In genomic region chr16:75204410-75204758, GRCh38 we compare ENCODE assay signal across 23 cellular contexts. TPM values are rescaled to one million over a fixed set of nuclear protein-coding genes. Genes with fewer than 3 reads are reported as not detected.
DNase-seq lines count a peak whose midpoint lies in the region; ATAC-seq and TF ChIP-seq lines count a peak whose summit lies in the region.
"Had no signal": no experiment of that assay in that cellular context is flagged by ENCODE, and none has a peak within 500 bp of the region (broad histone marks: within the 10 kb centered on the region; RNA-seq: fewer than 3 reads in every experiment).

No MANE protein-coding gene starts in this region.

- peaks cover 0 to 9% of the 10 kb centered on the region in 2 donors for H3K27me3 ChIP-seq in left lung

- no peaks in the 10 kb centered on the region for H3K4me1 ChIP-seq in left lung

- H3K27me3 Mint-ChIP-seq in stimulated activated naive CD8-positive, alpha-beta T cell treated with anti-CD3 and anti-CD28 coated beads, Interleukin-15, amount 100 ng/mL, for 72 hours = peaks cover 24% of the 10 kb centered on the region
- H3K27me3 Mint-ChIP-seq in type B pancreatic cell = no peaks in the 10 kb centered on the region
- H3K27me3 Mint-ChIP-seq in activated T-cell treated with anti-CD3 and anti-CD28 coated beads, Interleukin-2, amount 50 U/mL, for 4 hours (ENCODE audit: low read depth) = no peaks in the 10 kb centered on the region

- TF ChIP-seq CTCF in left lung (IDR thresholded peaks at IDR 0.05) = no peak
- no peak for TF ChIP-seq CTCF in type B pancreatic cell (conservative IDR thresholded peaks at IDR 0.05)

- H3K36me3 ChIP-seq in left lung = no peaks in the 10 kb centered on the region

- intact Hi-C loops in left lung (cut with DNase I) = no loop called here

- H3K36me3 Mint-ChIP-seq in type B pancreatic cell = no peaks in the 10 kb centered on the region
- no peaks in the 10 kb centered on the region for H3K36me3 Mint-ChIP-seq in activated T-cell treated with anti-CD3 and anti-CD28 coated beads, Interleukin-2, amount 50 U/mL, for 4 hours (ENCODE audit: insufficient read depth)
- H3K36me3 Mint-ChIP-seq: CD8-positive, alpha-beta T cell had no signal

- H3K27ac Mint-ChIP-seq in stimulated activated naive CD8-positive, alpha-beta T cell treated with anti-CD3 and anti-CD28 coated beads, Interleukin-15, amount 100 ng/mL, for 72 hours = no peak overlapping the region
- no peak overlapping the region for H3K27ac Mint-ChIP-seq in type B pancreatic cell
- H3K27ac Mint-ChIP-seq: CD8-positive, alpha-beta T cell had no signal

- no peak overlapping the region for H3K4me3 Mint-ChIP-seq in stimulated activated naive CD8-positive, alpha-beta T cell treated with anti-CD3 and anti-CD28 coated beads, Interleukin-15, amount 100 ng/mL, for 72 hours
- H3K4me3 Mint-ChIP-seq in type B pancreatic cell = no peak overlapping the region
- H3K4me3 Mint-ChIP-seq in activated T-cell treated with anti-CD3 and anti-CD28 coated beads, Interleukin-2, amount 50 U/mL, for 4 hours = no peak overlapping the region
- H3K4me3 Mint-ChIP-seq: CD8-positive, alpha-beta T cell had no signal

- DNase-seq in activated effector memory CD4-positive, alpha-beta T cell treated with anti-CD3 and anti-CD28 coated beads, Interleukin-2, amount 50 U/mL, for 16 hours = peak; percentile 55
- DNase-seq in activated effector memory CD4-positive, alpha-beta T cell treated with Interleukin-2 at 50 U/mL for 16 hours = no peak
- DNase-seq in stimulated activated naive CD8-positive, alpha-beta T cell treated with anti-CD3 and anti-CD28 coated beads, Interleukin-15, amount 100 ng/mL, for 72 hours = no peak
- no peak for DNase-seq in stimulated activated naive CD8-positive, alpha-beta T cell treated with anti-CD3 and anti-CD28 coated beads, Interleukin-15, Interleukin-2, amounts not matched to agents 100 U/mL and 50 U/mL, for 24 hours
- DNase-seq in left lung (peak; percentile 23 to 25), type B pancreatic cell (ENCODE audit: extremely low spot score, unreplicated experiment) (no peak)
- no peak for DNase-seq in activated T-cell treated with anti-CD3 and anti-CD28 coated beads, Interleukin-2, amount 50 U/mL, for 4 hours
- DNase-seq: C1 segment of cervical spinal cord; CD8-positive, alpha-beta T cell; DMS153; NCI-H1092; NCI-H1436; NCI-H187 treated with DMSO at 0.1 percent for 48 hours; NCI-H2107; NCI-H446 treated with DMSO at 0.1 percent for 48 hours; NCI-H526 treated with DMSO at 0.1 percent for 48 hours; SHP77 treated with DMSO at 0.1 percent for 48 hours had no signal

- no peak overlapping the region for H3K4me3 ChIP-seq in left lung
- H3K4me3 ChIP-seq: K562, SK-N-MC had no signal

- H3K9me3 Mint-ChIP-seq in stimulated activated naive CD8-positive, alpha-beta T cell treated with anti-CD3 and anti-CD28 coated beads, Interleukin-15, amount 100 ng/mL, for 72 hours = no peaks in the 10 kb centered on the region
- no peaks in the 10 kb centered on the region for H3K9me3 Mint-ChIP-seq in type B pancreatic cell
- H3K9me3 Mint-ChIP-seq in activated T-cell treated with anti-CD3 and anti-CD28 coated beads, Interleukin-2, amount 50 U/mL, for 4 hours = no peaks in the 10 kb centered on the region
- H3K9me3 Mint-ChIP-seq: CD8-positive, alpha-beta T cell had no signal

- no peak overlapping the region for H3K27ac ChIP-seq in left lung
- H3K27ac ChIP-seq: 22Rv1, SK-N-MC had no signal

- ATAC-seq in stimulated activated naive CD8-positive, alpha-beta T cell treated with anti-CD3 and anti-CD28 coated beads, Interleukin-15, amount 100 ng/mL, for 72 hours = peak; percentile 33
- ATAC-seq in stimulated activated naive CD8-positive, alpha-beta T cell treated with anti-CD3 and anti-CD28 coated beads, Interleukin-15, Interleukin-2, amounts not matched to agents 100 U/mL and 50 U/mL, for 24 hours = no peak
- ATAC-seq in left lung = no peak
- no peak for ATAC-seq in HG03457 (IDR thresholded peaks at IDR 0.05; ENCODE audit: unreplicated experiment)
- ATAC-seq in activated T-cell treated with anti-CD3 and anti-CD28 coated beads, Interleukin-2, amount 50 U/mL, for 4 hours = no peak
- ATAC-seq: CD8-positive, alpha-beta T cell had no signal

- H3K9me3 ChIP-seq in left lung = no peaks in the 10 kb centered on the region

- H3K4me1 Mint-ChIP-seq in stimulated activated naive CD8-positive, alpha-beta T cell treated with anti-CD3 and anti-CD28 coated beads, Interleukin-15, amount 100 ng/mL, for 72 hours = peaks cover 17% of the 10 kb centered on the region
- peaks cover 4% of the 10 kb centered on the region for H3K4me1 Mint-ChIP-seq in type B pancreatic cell (ENCODE audit: unreplicated experiment)
- peaks cover 13% of the 10 kb centered on the region for H3K4me1 Mint-ChIP-seq in activated T-cell treated with anti-CD3 and anti-CD28 coated beads, Interleukin-2, amount 50 U/mL, for 4 hours (ENCODE audit: low read depth)

RNA-seq across cellular contexts. Expression of gene CTRB2, which starts 2.6 kb away (rescaled TPM):
- total RNA-seq in left lung (not detected), type B pancreatic cell (ENCODE audit: low replicate concordance) (not detected in 2 replicates)
- 10 to 100 TPM in 1 of 3 donors, 1 to 10 TPM in 2; 5.5 to 10.3 (median 6.7) TPM for total RNA-seq in activated T-cell treated with anti-CD3 and anti-CD28 coated beads, Interleukin-2, amount 50 U/mL, for 4 hours
- total RNA-seq: CD8-positive, alpha-beta T cell; G401; H1 had no signal

RNA-seq across cellular contexts. Expression of gene CTRB1, which starts 14.4 kb away (rescaled TPM):
- not detected for total RNA-seq in left lung
- total RNA-seq in type B pancreatic cell (ENCODE audit: low replicate concordance) = not detected in 2 replicates
- 1 to 10 TPM; 2.2 to 5.5 (median 3.4) TPM for total RNA-seq in activated T-cell treated with anti-CD3 and anti-CD28 coated beads, Interleukin-2, amount 50 U/mL, for 4 hours
- total RNA-seq: CD8-positive, alpha-beta T cell; G401; H1 had no signal

RNA-seq across cellular contexts. Expression of gene BCAR1, which starts 47.0 kb away (rescaled TPM):
- total RNA-seq in left lung (10 to 100 TPM; 67.6 to 73.6 TPM), type B pancreatic cell (ENCODE audit: low replicate concordance) (67.2 and 73.0 TPM in 2 replicates)
- total RNA-seq in activated T-cell treated with anti-CD3 and anti-CD28 coated beads, Interleukin-2, amount 50 U/mL, for 4 hours = 1 to 10 TPM; 1.5 to 4.3 (median 2.9) TPM
- total RNA-seq: CD8-positive, alpha-beta T cell had no signal

RNA-seq across cellular contexts. Expression of gene ZFP1, which starts 56.1 kb away (rescaled TPM):
- total RNA-seq in left lung = 1 to 10 TPM; 8.4 to 9.2 TPM
- 10.0 and 19.8 TPM in 2 replicates for total RNA-seq in type B pancreatic cell (ENCODE audit: low replicate concordance)
- total RNA-seq in activated T-cell treated with anti-CD3 and anti-CD28 coated beads, Interleukin-2, amount 50 U/mL, for 4 hours = 10 to 100 TPM; 11.5 to 13.4 (median 13.4) TPM

Comparison
In these comparisons a context has a peak if more than half of its experiments do, and no peak if none do; other contexts are left out.
1. DNase-seq: peak in activated effector memory CD4-positive, alpha-beta T cell treated with anti-CD3 and anti-CD28 coated beads, Interleukin-2, amount 50 U/mL, for 16 hours (single experiment) and left lung (2 of 2); none in activated effector memory CD4-positive, alpha-beta T cell treated with Interleukin-2 at 50 U/mL for 16 hours (single experiment), stimulated activated naive CD8-positive, alpha-beta T cell treated with anti-CD3 and anti-CD28 coated beads, Interleukin-15, amount 100 ng/mL, for 72 hours (0 of 2), stimulated activated naive CD8-positive, alpha-beta T cell treated with anti-CD3 and anti-CD28 coated beads, Interleukin-15, Interleukin-2, amounts not matched to agents 100 U/mL and 50 U/mL, for 24 hours (single experiment), type B pancreatic cell (single experiment) and activated T-cell treated with anti-CD3 and anti-CD28 coated beads, Interleukin-2, amount 50 U/mL, for 4 hours (single experiment).
2. RNA of gene BCAR1, which starts 47.0 kb away (total RNA-seq): 67.6 to 73.6 TPM in left lung and 67.2 to 73.0 TPM in type B pancreatic cell; 1.5 to 4.3 TPM in activated T-cell treated with anti-CD3 and anti-CD28 coated beads, Interleukin-2, amount 50 U/mL, for 4 hours; every median in the first group is over 10 times any median in the second.